In genomic region chr3:31921833-31922232, GRCh38 we compare ENCODE assay signal across 3 cellular contexts.
TF ChIP-seq lines count a peak whose summit lies in the region.

No MANE protein-coding gene starts in this region.

TF ChIP-seq in A549, 52 proteins besides CTCF, POLR2A, EP300 and RAD21:
- TF ChIP-seq MAFK (IDR thresholded peaks at IDR 0.05; ENCODE audit: partially characterized antibody) (peak; percentile 87), RNF2 (IDR thresholded peaks at IDR 0.05; ENCODE audit: borderline replicate concordance, low read depth) (no peak), HOXB5 (CRISPR knock-in tag; IDR thresholded peaks at IDR 0.05) (no peak)
TF ChIP-seq in A549: peak in this region for 1.

TF ChIP-seq in GM23338, 12 proteins besides CTCF, POLR2A, EP300 and RAD21 (continues in another document):
- TF ChIP-seq ETS1 (IDR thresholded peaks at IDR 0.05) (no peak), ZNF114 (CRISPR knock-in tag; IDR thresholded peaks at IDR 0.05) (no peak), EZH2phosphoT487 (IDR thresholded peaks at IDR 0.05; ENCODE audit: unreplicated experiment) (no peak), POLR2AphosphoS5 (IDR thresholded peaks at IDR 0.05; ENCODE audit: low read depth) (no peak), CREB1 (CRISPR knock-in tag; IDR thresholded peaks at IDR 0.05; ENCODE audit: low read depth) (no peak), EZH2 (IDR thresholded peaks at IDR 0.05; ENCODE audit: low read depth, unreplicated experiment) (no peak), ZNF331 (CRISPR knock-in tag; IDR thresholded peaks at IDR 0.05; ENCODE audit: low read depth) (no peak), REST (IDR thresholded peaks at IDR 0.05; ENCODE audit: unreplicated experiment) (no peak), NANOG (IDR thresholded peaks at IDR 0.05; ENCODE audit: borderline replicate concordance) (no peak), ZNF462 (CRISPR knock-in tag; IDR thresholded peaks at IDR 0.05) (no peak), STAT1 (IDR thresholded peaks at IDR 0.05; ENCODE audit: unreplicated experiment) (no peak)

TF ChIP-seq in K562, 482 proteins besides CTCF, POLR2A, EP300 and RAD21:
- no peak for TF ChIP-seq ZBTB7A (IDR thresholded peaks at IDR 0.05; ENCODE audit: borderline replicate concordance, control insufficient read depth, low read depth, low read length)
- peak; percentile 49; the same call in 1 of the 2 replicates for TF ChIP-seq C11orf30 (IDR thresholded peaks at IDR 0.05; ENCODE audit: low read depth)
- TF ChIP-seq ZNF655 (CRISPR knock-in tag; IDR thresholded peaks at IDR 0.05) = no peak
- TF ChIP-seq THRA (IDR thresholded peaks at IDR 0.05) = no peak
- TF ChIP-seq HDAC3 (IDR thresholded peaks at IDR 0.05; ENCODE audit: borderline replicate concordance, partially characterized antibody) = no peak
- TF ChIP-seq ZNF133 (CRISPR knock-in tag; IDR thresholded peaks at IDR 0.05) = no peak
- peak; percentile 30; the same call in 1 of the 2 replicates for TF ChIP-seq MAFK (IDR thresholded peaks at IDR 0.05; ENCODE audit: low read length)
- TF ChIP-seq FOXO4 (CRISPR knock-in tag; IDR thresholded peaks at IDR 0.05) = no peak
- peak; percentile 55; the same call in 1 of the 2 replicates for TF ChIP-seq MAFF (IDR thresholded peaks at IDR 0.05; ENCODE audit: low read length)
- no peak for TF ChIP-seq KDM2B (CRISPR knock-in tag; IDR thresholded peaks at IDR 0.05)
- peak; percentile 76 for TF ChIP-seq ZNF316 (IDR thresholded peaks at IDR 0.05)
- TF ChIP-seq IRF9 (tag; IDR thresholded peaks at IDR 0.05) = no peak
- no peak for TF ChIP-seq SMARCC2 (IDR thresholded peaks at IDR 0.05; ENCODE audit: low read depth)
- no peak for TF ChIP-seq ZNF785 (CRISPR knock-in tag; IDR thresholded peaks at IDR 0.05)
- no peak for TF ChIP-seq EWSR1 (IDR thresholded peaks at IDR 0.05; ENCODE audit: borderline replicate concordance, low read depth, partially characterized antibody)
- no peak for TF ChIP-seq POLR2H (tag; IDR thresholded peaks at IDR 0.05; ENCODE audit: low read depth)
- TF ChIP-seq ZC3H11A (IDR thresholded peaks at IDR 0.05; ENCODE audit: low read depth, low read length) = no peak
- no peak for TF ChIP-seq RUNX1 (IDR thresholded peaks at IDR 0.05; ENCODE audit: low read depth)
